In the genomic region with DNA sequence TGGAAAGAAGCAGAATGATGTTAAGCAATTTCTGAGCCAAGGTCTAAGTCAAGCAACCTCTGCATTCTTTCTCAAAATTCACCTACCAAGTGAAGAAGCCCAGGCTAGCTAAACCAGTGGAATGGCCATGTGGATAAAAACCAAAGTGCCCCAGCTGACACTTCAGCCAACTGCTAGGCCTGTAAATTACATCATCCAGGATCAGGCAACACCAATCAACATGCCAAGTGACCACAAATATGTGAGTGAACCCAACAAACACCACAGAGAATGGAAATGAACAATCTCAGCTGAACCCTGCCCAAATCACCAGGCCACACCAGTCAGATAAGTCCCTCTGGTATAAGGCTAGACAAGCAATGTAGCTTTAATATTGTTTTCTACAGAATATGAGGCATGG, we compare ENCODE assay signal across 12 cellular contexts. TPM values are rescaled to one million over a fixed set of nuclear protein-coding genes. Genes with fewer than 3 reads are reported as not detected.
A peak's percentile ranks its signal among the peaks of the same experiment; 100 is the strongest.
DNase-seq lines count a peak whose midpoint lies in the region; ATAC-seq and TF ChIP-seq lines count a peak whose summit lies in the region.
"Had no signal": no experiment of that assay in that cellular context is flagged by ENCODE, and none has a peak within 500 bp of the region (broad histone marks: within the 10 kb centered on the region; RNA-seq: fewer than 3 reads in every experiment).

No MANE protein-coding gene starts in this region.

- peaks cover 25% of the 10 kb centered on the region for H3K27me3 Mint-ChIP-seq in progenitor cell of endocrine pancreas

- ATAC-seq in HG03457 (IDR thresholded peaks at IDR 0.05; ENCODE audit: unreplicated experiment) (no peak), GM21723 (IDR thresholded peaks at IDR 0.05; ENCODE audit: unreplicated experiment) (no peak)

- no peak for TF ChIP-seq CTCF in choroid plexus epithelial cell (conservative IDR thresholded peaks at IDR 0.05; ENCODE audit: low read depth, low read length)
- TF ChIP-seq CTCF in progenitor cell of endocrine pancreas (IDR thresholded peaks at IDR 0.05; ENCODE audit: unreplicated experiment) = no peak

- H3K4me1 Mint-ChIP-seq in progenitor cell of endocrine pancreas (ENCODE audit: low read depth) = no peaks in the 10 kb centered on the region
- H3K4me1 Mint-ChIP-seq: activated B cell treated with CpG ODN at 0.5 μM for 24 hours had no signal

- no peak overlapping the region for H3K4me3 Mint-ChIP-seq in progenitor cell of endocrine pancreas (ENCODE audit: low read depth)
- H3K4me3 Mint-ChIP-seq: activated B cell treated with CpG ODN at 0.5 μM for 24 hours had no signal

- no peaks in the 10 kb centered on the region for H3K9me3 Mint-ChIP-seq in progenitor cell of endocrine pancreas (ENCODE audit: low read depth)
- H3K9me3 Mint-ChIP-seq: activated B cell treated with CpG ODN at 0.5 μM for 24 hours had no signal

- H3K36me3 Mint-ChIP-seq in progenitor cell of endocrine pancreas (ENCODE audit: insufficient read depth) = no peaks in the 10 kb centered on the region

- H3K4me3 ChIP-seq in choroid plexus epithelial cell (ENCODE audit: low read depth, low read length) = no peak overlapping the region
- H3K4me3 ChIP-seq: colonic mucosa, spleen had no signal

- H3K27ac Mint-ChIP-seq in progenitor cell of endocrine pancreas = no peak overlapping the region
- H3K27ac Mint-ChIP-seq: activated B cell treated with CpG ODN at 0.5 μM for 24 hours had no signal

- peak; percentile 70 for DNase-seq in ELR (ENCODE audit: low read depth)
- DNase-seq in MV-4-11 (lab: John Stamatoyannopoulos, UW) = peak; percentile 12
- DNase-seq in choroid plexus epithelial cell (ENCODE audit: low read depth) = peak; percentile 98
- peak; percentile 98 for DNase-seq in myocyte (ENCODE audit: low read depth)
- no peak for DNase-seq in progenitor cell of endocrine pancreas (ENCODE audit: low spot score, unreplicated experiment)
- DNase-seq in NCI-H345 treated with DMSO at 0.1 percent for 48 hours (lab: John Stamatoyannopoulos, UW; ENCODE audit: unreplicated experiment) = no peak
- DNase-seq: activated B cell treated with CpG ODN at 0.5 μM for 24 hours, colonic mucosa, NCI-H187, spleen had no signal

RNA-seq across cellular contexts. Expression of gene FJX1, which starts 25.1 kb away (rescaled TPM):
- 42.9 and 48.1 TPM in 2 replicates for total RNA-seq in myocyte
- polyA plus RNA-seq in myocyte (2012) = 62.7 TPM
- 11.2 and 12.9 TPM in 2 replicates for total RNA-seq in progenitor cell of endocrine pancreas

Comparison
In these comparisons a context has a peak if more than half of its experiments do, and no peak if none do; other contexts are left out.
1. DNase-seq: peak in ELR (single experiment), MV-4-11 (single experiment), choroid plexus epithelial cell (single experiment) and myocyte (single experiment); none in progenitor cell of endocrine pancreas (single experiment) and NCI-H345 treated with DMSO at 0.1 percent for 48 hours (single experiment).